8 cellular contexts compared by ENCODE assay signal in genomic region chr12:13698001-13698400, GRCh38.
"Had no signal": no experiment of that assay in that cellular context is flagged by ENCODE, and none has a peak within 500 bp of the region (broad histone marks: within the 10 kb centered on the region; RNA-seq: fewer than 3 reads in every experiment).

No MANE protein-coding gene starts in this region.

- FAIRE-seq: HepG2, HTR-8/SVneo, K562 had no signal

- H3K27ac Mint-ChIP-seq: IgD-negative memory B cell had no signal

- H3K27ac ChIP-seq: HL-60 had no signal

- DNase-seq: IMR-90, KBM-7, KG1 had no signal

- H3K36me3 Mint-ChIP-seq: IgD-negative memory B cell had no signal

- H3K4me1 Mint-ChIP-seq: IgD-negative memory B cell had no signal

- H3K4me3 Mint-ChIP-seq: IgD-negative memory B cell had no signal
